ENCODE assay signal across 8 cellular contexts in the genomic region with DNA sequence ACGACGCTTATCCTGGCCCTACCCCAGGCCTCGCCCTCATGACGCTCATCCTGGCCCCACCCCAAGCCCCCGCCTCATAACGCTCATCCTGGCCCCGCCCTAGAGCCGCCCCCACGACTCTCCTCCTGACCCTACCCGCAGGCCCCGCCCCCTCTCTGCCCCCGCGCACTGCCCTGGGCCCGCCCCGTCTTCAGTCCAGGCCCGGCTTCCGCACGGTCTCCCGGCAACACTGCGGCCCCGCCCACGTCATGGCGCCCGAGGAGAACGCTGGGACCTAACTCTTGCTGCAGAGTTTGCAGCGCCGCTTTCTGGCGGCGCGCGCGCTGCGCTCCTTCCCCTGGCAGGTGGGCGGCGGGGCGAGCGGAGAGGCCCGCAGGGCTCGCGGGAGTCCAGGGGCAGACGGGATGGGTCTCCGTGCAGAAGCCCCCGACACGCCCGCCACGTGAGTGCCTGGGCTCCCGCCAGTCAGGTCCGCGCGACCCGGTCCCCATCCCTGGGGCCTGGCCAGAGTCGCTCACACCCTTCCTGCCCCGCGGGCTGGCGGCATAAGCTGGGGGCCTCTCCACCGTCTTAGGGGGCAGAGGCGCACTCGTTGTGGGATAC. TPM values are rescaled to one million over a fixed set of nuclear protein-coding genes. Genes with fewer than 3 reads are reported as not detected.
DNase-seq lines count a peak whose midpoint lies in the region; ATAC-seq, FAIRE-seq and TF ChIP-seq lines count a peak whose summit lies in the region.

No MANE protein-coding gene starts in this region.

- TF ChIP-seq POLR2A in GM18526 (IDR thresholded peaks at IDR 0.05; ENCODE audit: extremely low read depth, insufficient read length), result peak; percentile 46

- no peak for FAIRE-seq in bronchial epithelial cell (lab: Jason Lieb, UNC)

- peak overlapping the region; percentile 91 for H3K4me3 Mint-ChIP-seq in T-helper 17 cell

- H3K4me3 ChIP-seq in bronchial epithelial cell (ENCODE audit: low read depth, low read length) (peak overlapping the region; percentile 83), skin epidermis (peak overlapping the region; percentile 48 to 86 (median 72))

- H3K9me3 ChIP-seq in T-helper 17 cell (ENCODE audit: control insufficient read depth, low read length, poor library complexity, severe bottlenecking), result no peaks in the 10 kb centered on the region

- TF ChIP-seq CTCF in bronchial epithelial cell (IDR thresholded peaks at IDR 0.05; ENCODE audit: insufficient read depth, low read length, severe bottlenecking), result peak; percentile 50

- ATAC-seq in HG03025 (IDR thresholded peaks at IDR 0.05; ENCODE audit: low FRiP score, unreplicated experiment), result peak; percentile 68
- ATAC-seq in T-helper 17 cell, result peak; percentile 93

- H3K4me1 Mint-ChIP-seq in T-helper 17 cell, result peaks cover 7% of the 10 kb centered on the region

- no peaks in the 10 kb centered on the region for H3K36me3 Mint-ChIP-seq in T-helper 17 cell (ENCODE audit: low read depth)

- H3K36me3 ChIP-seq in bronchial epithelial cell (ENCODE audit: control insufficient read depth, insufficient read depth, low read length), result no peaks in the 10 kb centered on the region

- H3K27ac Mint-ChIP-seq in T-helper 17 cell, result peak overlapping the region; percentile 81

- H3K27me3 Mint-ChIP-seq in T-helper 17 cell, result no peaks in the 10 kb centered on the region

- DNase-seq in AG08396 (ENCODE audit: low spot score) (peak; percentile 93), NCI-H187 treated with DMSO at 0.1 percent for 48 hours (lab: John Stamatoyannopoulos, UW) (peak; percentile 83), T-helper 17 cell (peak; percentile 94 to 99 (median 97)), bronchial epithelial cell (ENCODE audit: low read depth) (peak; percentile 79), iPS-NIHi7 (ENCODE audit: extremely low spot score) (peak; percentile 83)

- H3K27ac ChIP-seq in skin epidermis, result peak overlapping the region; percentile 52 to 93 (median 85)

- H3K27me3 ChIP-seq in bronchial epithelial cell (ENCODE audit: control insufficient read depth, insufficient read depth, low read length), result no peaks in the 10 kb centered on the region

RNA-seq across cellular contexts. Expression of gene ROPN1B, which starts 52.5 kb away (rescaled TPM):
- not detected for total RNA-seq in T-helper 17 cell
- total RNA-seq in bronchial epithelial cell, result 0.13 TPM in 1 of 2 replicates, not detected in the other

Comparison
In these comparisons a context has a peak if more than half of its experiments do, and no peak if none do; other contexts are left out.
1. Peak in every context shown above with its lines: DNase-seq, ATAC-seq, H3K4me3 ChIP-seq and H3K27ac ChIP-seq.